Comparison of ENCODE assay signal across 18 cellular contexts in the genomic region with DNA sequence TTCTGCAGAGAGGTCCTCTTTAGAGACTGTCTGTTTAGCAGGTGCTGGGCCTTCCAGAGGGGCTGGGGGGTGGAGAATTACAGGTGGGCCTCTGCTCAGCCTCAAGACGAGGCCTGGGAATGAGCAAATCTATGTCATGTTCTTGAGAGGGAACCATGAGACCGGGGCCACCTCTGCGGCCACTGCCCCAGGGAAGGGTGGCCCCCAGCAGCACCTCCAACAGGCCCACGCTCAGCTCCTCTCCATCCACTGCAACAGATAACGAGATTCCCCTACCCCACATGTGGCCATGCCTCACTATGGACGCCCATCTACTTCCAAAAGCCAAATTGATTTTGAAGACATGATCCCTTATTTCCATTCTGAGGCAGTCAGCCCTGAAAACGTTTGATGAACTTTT.
DNase-seq lines count a peak whose midpoint lies in the region; FAIRE-seq and TF ChIP-seq lines count a peak whose summit lies in the region.
"Had no signal": no experiment of that assay in that cellular context is flagged by ENCODE, and none has a peak within 500 bp of the region (broad histone marks: within the 10 kb centered on the region; RNA-seq: fewer than 3 reads in every experiment).

No MANE protein-coding gene starts in this region.

- H3K23ac ChIP-seq in H1 (ENCODE audit: insufficient read length): no peak overlapping the region

- peaks cover 65% of the 10 kb centered on the region for H3K4me1 ChIP-seq in BLaER1
- H3K4me1 ChIP-seq in H1 (replicated peaks in 1 of 4; ENCODE audit: control insufficient read depth in 3 of 4, insufficient read depth in 4 of 4, low read length in 3 of 4): peaks cover 0 to 8% (median 1%) of the 10 kb centered on the region in 4 experiments; a peak in 3 of 7 replicates
- H3K4me1 ChIP-seq in esophagus muscularis mucosa: peaks cover 4 to 17% (median 6%) of the 10 kb centered on the region in 4 donors
- H3K4me1 ChIP-seq: A549, Caco-2 had no signal

- DNase-seq in H1 (ENCODE audit: low read depth in 1 of 2, low spot score in 2 of 2): no peak
- peak; percentile 52 for DNase-seq in posterior vena cava (ENCODE audit: low spot score)
- no peak for DNase-seq in esophagus muscularis mucosa (ENCODE audit: extremely low spot score)
- DNase-seq in NOMO-1 (lab: John Stamatoyannopoulos, UW; ENCODE audit: unreplicated experiment in 2 of 2): no peak
- DNase-seq: AML-193; Caco-2; Calu3; CD4-positive, alpha-beta T cell; CD8-positive, alpha-beta T cell; DMS79 treated with DMSO at 0.1 percent for 48 hours; GF-D8 had no signal

- no peak overlapping the region for H2BK20ac ChIP-seq in H1 (ENCODE audit: low read length)

- H2BK5ac ChIP-seq in H1 (ENCODE audit: low read depth, low read length): no peak overlapping the region

- H4K91ac ChIP-seq in H1 (replicated peaks; ENCODE audit: insufficient read length, low read length): no peak overlapping the region

- H4K5ac ChIP-seq in H1 (ENCODE audit: insufficient read length, low read depth, low read length): no peak overlapping the region

- H3K4me2 ChIP-seq in BLaER1 (peak overlapping the region; percentile 96), H1 (ENCODE audit: insufficient read depth in 1 of 2, low read depth in 2 of 2, low read length in 2 of 2) (no peak overlapping the region)
- H3K4me2 ChIP-seq: A549 had no signal

- H4K8ac ChIP-seq in H1 (ENCODE audit: extremely low read depth, insufficient read depth, low read length): 0 out of 2 replicates have a peak overlapping the region, but pooled peaks have one; percentile 38

- H3K14ac ChIP-seq in H1 (ENCODE audit: insufficient read length): no peak overlapping the region

- TF ChIP-seq CTCF in H1 (IDR thresholded peaks at IDR 0.05; ENCODE audit: control extremely low read depth in 1 of 3, insufficient read depth in 1 of 3, low read depth in 1 of 3, low read length in 3 of 3) (no peak), esophagus muscularis mucosa (IDR thresholded peaks at IDR 0.05) (no peak)

- H3K23me2 ChIP-seq in H1 (ENCODE audit: low read depth, low read length): no peaks in the 10 kb centered on the region; the same call in 1 of the 2 replicates

- H3K4me3 ChIP-seq in BLaER1 (no peak overlapping the region), H1 (ENCODE audit: extremely low read depth in 1 of 4, insufficient read depth in 2 of 4, low read depth in 3 of 4, low read length in 4 of 4) (no peak overlapping the region), esophagus muscularis mucosa (no peak overlapping the region)
- H3K4me3 ChIP-seq: A549 had no signal

- no peaks in the 10 kb centered on the region for H3K79me2 ChIP-seq in H1 (ENCODE audit: control insufficient read depth in 1 of 2, insufficient read depth in 2 of 2, low read length in 2 of 2)

- H3K4ac ChIP-seq in H1 (replicated peaks; ENCODE audit: insufficient read length, low read depth, low read length): no peak overlapping the region

- H3K27ac ChIP-seq in BLaER1: peak overlapping the region; percentile 33; the same call in 1 of the 2 replicates
- H3K27ac ChIP-seq in H1 (ENCODE audit: low read depth, low read length): no peak overlapping the region
- H3K27ac ChIP-seq in esophagus muscularis mucosa (replicated peaks in 1 of 4): no peak overlapping the region
- H3K27ac ChIP-seq: 22Rv1, A549, C4-2B had no signal

- TF ChIP-seq POLR2A in H1 (IDR thresholded peaks at IDR 0.05; ENCODE audit: control extremely low read depth in 1 of 2, low read depth in 2 of 2, low read length in 2 of 2) (no peak), esophagus muscularis mucosa (IDR thresholded peaks at IDR 0.05; ENCODE audit: low read depth) (no peak)

- WGBS in H1 (ENCODE audit: extremely low coverage in 1 of 2, insufficient coverage in 1 of 2, insufficient read length in 1 of 2, insufficient replicate concordance in 2 of 2, low coverage in 1 of 2, low lambda C conversion rate in 2 of 2, missing lambda C conversion rate in 1 of 2), 2 experiments: 97% methylated on average over 7 of the region's 7 CpGs; no CpG with 5 or more reads in 1 of the 2 experiments
- 87% methylated on average over 7 of the region's 7 CpGs for WGBS in esophagus muscularis mucosa

- no peak overlapping the region for H2BK15ac ChIP-seq in H1 (ENCODE audit: low read length)

- H2BK120ac ChIP-seq in H1 (replicated peaks; ENCODE audit: low read depth, low read length): no peak overlapping the region

- H4K20me1 ChIP-seq in BLaER1 (no peaks in the 10 kb centered on the region), H1 (replicated peaks in 1 of 2; ENCODE audit: control insufficient read depth in 1 of 2, insufficient read depth in 2 of 2, low read length in 2 of 2) (no peaks in the 10 kb centered on the region)

- no peak overlapping the region for H2AFZ ChIP-seq in H1 (ENCODE audit: low read length)

- H3K27me3 ChIP-seq in BLaER1: no peaks in the 10 kb centered on the region
- H3K27me3 ChIP-seq in H1 (replicated peaks in 1 of 4; ENCODE audit: control insufficient read depth in 3 of 4, extremely low read depth in 1 of 4, insufficient read depth in 3 of 4, low read length in 3 of 4): no peaks in the 10 kb centered on the region
- peaks cover 0 to 39% (median 0%) of the 10 kb centered on the region in 4 donors for H3K27me3 ChIP-seq in esophagus muscularis mucosa

- H3K18ac ChIP-seq in H1 (ENCODE audit: extremely low read depth, low read length): no peak overlapping the region

- POLR2A ChIA-PET in H1 (lab: Charles Lee; ENCODE audit: partially characterized antibody): no interaction called here

- CTCF ChIA-PET in H1 (lab: Charles Lee; ENCODE audit: partially characterized antibody): interaction anchor here (1.2 to 1.4 kb wide), 3 partner anchors 34 to 50 kb away, joined by 3 to 4 read pairs (median 4); no protein-coding TSS in a partner anchor

- intact Hi-C loops in posterior vena cava (cut with DNase I) (loop anchor here in 1 of 2 donors (1.0 kb wide), 1 partner anchor 55 kb away; no protein-coding TSS in a partner anchor), esophagus muscularis mucosa (cut with DNase I) (no loop called here)

- H3K56ac ChIP-seq in H1 (replicated peaks; ENCODE audit: insufficient read length, low read depth, low read length): no peak overlapping the region

- no peaks in the 10 kb centered on the region for H3K79me1 ChIP-seq in H1 (ENCODE audit: low read depth, low read length)

- no peak overlapping the region for H2AK5ac ChIP-seq in H1 (ENCODE audit: low read depth, low read length)

- H2BK12ac ChIP-seq in H1 (ENCODE audit: low read depth, low read length): no peak overlapping the region

- TF ChIP-seq RAD21 in H1 (IDR thresholded peaks at IDR 0.05 in 1 of 2, conservative IDR thresholded peaks at IDR 0.05 in 1 of 2; ENCODE audit: low read depth in 2 of 2, low read length in 2 of 2): no peak

- H3K9me3 ChIP-seq in BLaER1 (no peaks in the 10 kb centered on the region), H1 (ENCODE audit: insufficient read depth in 2 of 2, low read depth in 1 of 2, low read length in 1 of 2) (no peaks in the 10 kb centered on the region), esophagus muscularis mucosa (no peaks in the 10 kb centered on the region)
- H3K9me3 ChIP-seq: A549, Caco-2 had no signal

- FAIRE-seq in H1 (lab: Jason Lieb, UNC): no peak
- FAIRE-seq: A549, D721Med, G401.6, GM12891 had no signal

- H3K36me3 ChIP-seq in BLaER1: peaks cover 61% of the 10 kb centered on the region
- peaks cover 0 to 2% (median 0%) of the 10 kb centered on the region in 4 experiments; a peak in 1 of 8 replicates for H3K36me3 ChIP-seq in H1 (ENCODE audit: control insufficient read depth in 2 of 4, insufficient read depth in 4 of 4, low read length in 3 of 4)
- H3K36me3 ChIP-seq in esophagus muscularis mucosa: no peaks in the 10 kb centered on the region

- TF ChIP-seq EP300 in H1 (IDR thresholded peaks at IDR 0.05; ENCODE audit: borderline replicate concordance in 1 of 2, low read depth in 2 of 2, low read length in 2 of 2) (no peak), esophagus muscularis mucosa (IDR thresholded peaks at IDR 0.05) (no peak)

- H3K9ac ChIP-seq in BLaER1 (no peak overlapping the region), H1 (replicated peaks in 1 of 4; ENCODE audit: extremely low read depth in 1 of 4, low read depth in 3 of 4, low read length in 3 of 4) (no peak overlapping the region)

TF ChIP-seq in H1, 55 proteins besides CTCF, POLR2A, EP300 and RAD21 (continues in another document):
- TF ChIP-seq, protein P1, sequence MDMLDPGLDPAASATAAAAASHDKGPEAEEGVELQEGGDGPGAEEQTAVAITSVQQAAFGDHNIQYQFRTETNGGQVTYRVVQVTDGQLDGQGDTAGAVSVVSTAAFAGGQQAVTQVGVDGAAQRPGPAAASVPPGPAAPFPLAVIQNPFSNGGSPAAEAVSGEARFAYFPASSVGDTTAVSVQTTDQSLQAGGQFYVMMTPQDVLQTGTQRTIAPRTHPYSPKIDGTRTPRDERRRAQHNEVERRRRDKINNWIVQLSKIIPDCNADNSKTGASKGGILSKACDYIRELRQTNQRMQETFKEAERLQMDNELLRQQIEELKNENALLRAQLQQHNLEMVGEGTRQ (IDR thresholded peaks at IDR 0.05; ENCODE audit: low read length): no peak
- TF ChIP-seq NRF1 (IDR thresholded peaks at IDR 0.05; ENCODE audit: low read depth, low read length): no peak
- TF ChIP-seq, protein P2, sequence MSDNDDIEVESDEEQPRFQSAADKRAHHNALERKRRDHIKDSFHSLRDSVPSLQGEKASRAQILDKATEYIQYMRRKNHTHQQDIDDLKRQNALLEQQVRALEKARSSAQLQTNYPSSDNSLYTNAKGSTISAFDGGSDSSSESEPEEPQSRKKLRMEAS (IDR thresholded peaks at IDR 0.05): no peak
- TF ChIP-seq MAFK (IDR thresholded peaks at IDR 0.05; ENCODE audit: low read depth, low read length): no peak
- no peak for TF ChIP-seq EGR1 (IDR thresholded peaks at IDR 0.05; ENCODE audit: borderline replicate concordance, low read depth, low read length)
- TF ChIP-seq, protein P3, sequence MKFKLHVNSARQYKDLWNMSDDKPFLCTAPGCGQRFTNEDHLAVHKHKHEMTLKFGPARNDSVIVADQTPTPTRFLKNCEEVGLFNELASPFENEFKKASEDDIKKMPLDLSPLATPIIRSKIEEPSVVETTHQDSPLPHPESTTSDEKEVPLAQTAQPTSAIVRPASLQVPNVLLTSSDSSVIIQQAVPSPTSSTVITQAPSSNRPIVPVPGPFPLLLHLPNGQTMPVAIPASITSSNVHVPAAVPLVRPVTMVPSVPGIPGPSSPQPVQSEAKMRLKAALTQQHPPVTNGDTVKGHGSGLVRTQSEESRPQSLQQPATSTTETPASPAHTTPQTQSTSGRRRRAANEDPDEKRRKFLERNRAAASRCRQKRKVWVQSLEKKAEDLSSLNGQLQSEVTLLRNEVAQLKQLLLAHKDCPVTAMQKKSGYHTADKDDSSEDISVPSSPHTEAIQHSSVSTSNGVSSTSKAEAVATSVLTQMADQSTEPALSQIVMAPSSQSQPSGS (IDR thresholded peaks at IDR 0.05; ENCODE audit: low read length): no peak
